Comparison of ENCODE assay signal across 9 cellular contexts in genomic region chr17:8152981-8153549, GRCh38. TPM values are rescaled to one million over a fixed set of nuclear protein-coding genes. Genes with fewer than 3 reads are reported as not detected.
DNase-seq lines count a peak whose midpoint lies in the region; ATAC-seq, FAIRE-seq and TF ChIP-seq lines count a peak whose summit lies in the region.
"Had no signal": no experiment of that assay in that cellular context is flagged by ENCODE, and none has a peak within 500 bp of the region (broad histone marks: within the 10 kb centered on the region; RNA-seq: fewer than 3 reads in every experiment).

No MANE protein-coding gene starts in this region.

- no peak for TF ChIP-seq RAD21 in HepG2 (CRISPR knock-in tag; IDR thresholded peaks at IDR 0.05)

- H3K27ac ChIP-seq in ascending aorta (peak overlapping the region; percentile 99), HepG2 (ENCODE audit: extremely low read length, insufficient read depth, low read length) (peak overlapping the region; percentile 91), thyroid gland (peak overlapping the region; percentile 93 to 100 (median 98))

- H3K4me1 ChIP-seq in ascending aorta (peaks cover 15 to 53% of the 10 kb centered on the region in 2 donors), HepG2 (ENCODE audit: insufficient read depth, low read length) (peaks cover 50% of the 10 kb centered on the region), thyroid gland (peaks cover 37 to 44% of the 10 kb centered on the region in 2 donors)

- H3K4me3 ChIP-seq in ascending aorta (peak overlapping the region; percentile 80 to 90), HepG2 (replicated peaks in 1 of 3; ENCODE audit: insufficient read depth in 1 of 3, low read depth in 2 of 3, low read length in 3 of 3) (no peak overlapping the region), thyroid gland (replicated peaks in 1 of 3) (peak overlapping the region in 1 of 3 donors; percentile 81)

- H3K4me2 ChIP-seq in HepG2 (ENCODE audit: low read depth, low read length), result peak overlapping the region; percentile 97

- no peak for DNase-seq in activated CD8-positive, alpha-beta T cell treated with anti-CD3 and anti-CD28 coated beads, Interleukin-2, amount 10 ng/mL, durations not matched to agents 7 days and 5 days
- DNase-seq in activated CD8-positive, alpha-beta T cell treated with anti-CD3 and anti-CD28 coated beads for 36 hours, result no peak
- DNase-seq in ascending aorta (ENCODE audit: low spot score in 2 of 2), result peak in 1 of 2 donors; percentile 68
- DNase-seq in HepG2 (ENCODE audit: low spot score), result no peak
- no peak for DNase-seq in thyroid gland
- no peak for DNase-seq in 8988T

- ATAC-seq in activated CD8-positive, alpha-beta T cell treated with anti-CD3 and anti-CD28 coated beads, Interleukin-2, amount 10 ng/mL, durations not matched to agents 7 days and 5 days, result no peak
- ATAC-seq in activated CD8-positive, alpha-beta T cell treated with anti-CD3 and anti-CD28 coated beads for 36 hours, result no peak
- ATAC-seq in HepG2 (peak; percentile 6), HG03097 (IDR thresholded peaks at IDR 0.05; ENCODE audit: low FRiP score, unreplicated experiment) (no peak), GM18868 (IDR thresholded peaks at IDR 0.05; ENCODE audit: unreplicated experiment) (no peak)

- H3K36me3 ChIP-seq in ascending aorta (peaks cover 37 to 42% of the 10 kb centered on the region in 2 donors), HepG2 (replicated peaks in 1 of 2; ENCODE audit: control insufficient read depth in 1 of 2, insufficient read depth in 2 of 2, low read length in 2 of 2) (peaks cover 2 to 14% of the 10 kb centered on the region in 2 experiments; a peak in 3 of 5 replicates), thyroid gland (peaks cover 28 to 32% of the 10 kb centered on the region in 2 donors)

- peaks cover 4% of the 10 kb centered on the region for H3K79me2 ChIP-seq in HepG2 (ENCODE audit: insufficient read depth, low read length)

- peak overlapping the region; percentile 26; the same call in 1 of the 2 replicates for H3K9ac ChIP-seq in HepG2 (ENCODE audit: insufficient read depth, low read depth, low read length)

- 62% methylated on average over 9 of the region's 9 CpGs for WGBS in HepG2 (ENCODE audit: low lambda C conversion rate)
- WGBS in thyroid gland, 2 donors, result 68 to 77% methylated on average over 9 of the region's 9 CpGs

- no TSS peak for BruUV-seq in HepG2 (replicated peaks; lab: Mats Ljungman, UMichigan)

- TF ChIP-seq POLR2A in HepG2 (IDR thresholded peaks at IDR 0.05; ENCODE audit: insufficient read depth in 1 of 2, low read depth in 2 of 2, low read length in 2 of 2) (no peak; a peak in 1 of 4 replicates), thyroid gland (IDR thresholded peaks at IDR 0.05) (no peak)

- H3K4me3 Mint-ChIP-seq in activated CD8-positive, alpha-beta T cell treated with anti-CD3 and anti-CD28 coated beads, Interleukin-2, amount 10 ng/mL, durations not matched to agents 7 days and 5 days, result peak overlapping the region; percentile 61
- H3K4me3 Mint-ChIP-seq in activated CD8-positive, alpha-beta T cell treated with anti-CD3 and anti-CD28 coated beads for 36 hours, result no peak overlapping the region
- H3K4me3 Mint-ChIP-seq: HFFc6 had no signal

- intact Hi-C loops in activated CD8-positive, alpha-beta T cell treated with anti-CD3 and anti-CD28 coated beads for 36 hours (cut with micrococcal nuclease), result loop anchor here (2.0 kb wide), 1 partner anchor 28 kb away; the partner anchor contains the start of gene HES7
- intact Hi-C loops in ascending aorta (cut with DNase I), result no loop called here
- intact Hi-C loops in HepG2 (cut with micrococcal nuclease; ENCODE audit: unreplicated experiment), result loop anchor here (1.0 kb wide), 1 partner anchor 14 kb away; no protein-coding TSS in a partner anchor
- intact Hi-C loops in thyroid gland (cut with DNase I), result no loop called here

- no peak for FAIRE-seq in HepG2 (lab: Jason Lieb, UNC)

- no peaks in the 10 kb centered on the region for H4K20me1 ChIP-seq in HepG2 (ENCODE audit: insufficient read depth, low read length)

- TF ChIP-seq CTCF in activated CD8-positive, alpha-beta T cell treated with anti-CD3 and anti-CD28 coated beads for 36 hours (IDR thresholded peaks at IDR 0.05), result no peak
- TF ChIP-seq CTCF in ascending aorta (IDR thresholded peaks at IDR 0.05), result no peak
- no peak for TF ChIP-seq CTCF in HepG2 (CRISPR knock-in tag; IDR thresholded peaks at IDR 0.05)
- no peak for TF ChIP-seq CTCF in thyroid gland (IDR thresholded peaks at IDR 0.05)

- POLR2A ChIA-PET in activated CD8-positive, alpha-beta T cell treated with anti-CD3 and anti-CD28 coated beads, Interleukin-2, amount 10 ng/mL, durations not matched to agents 7 days and 5 days (lab: Charles Lee), result interaction anchor here (1.2 to 8.1 kb wide), 4 partner anchors 11 to 95 kb away, joined by 3 to 164 read pairs (median 10); partner anchors contain the start of genes CTC1 and VAMP2
- POLR2A ChIA-PET in activated CD8-positive, alpha-beta T cell treated with anti-CD3 and anti-CD28 coated beads for 36 hours (lab: Charles Lee), result interaction anchor here (1.0 to 22.8 kb wide), 9 partner anchors 9 to 97 kb away, joined by 3 to 476 read pairs (median 9); partner anchors contain the start of genes HES7, PFAS and VAMP2
- POLR2A ChIA-PET in HepG2 (lab: Yijun Ruan, JAX), result interaction anchor here (0.8 to 2.6 kb wide), 12 partner anchors 11 to 466 kb away, joined by 3 to 42 read pairs (median 6); partner anchors contain the start of genes AURKB, CTC1, TMEM107 and TP53

- H3K27me3 ChIP-seq in ascending aorta, result no peaks in the 10 kb centered on the region
- no peaks in the 10 kb centered on the region for H3K27me3 ChIP-seq in HepG2 (ENCODE audit: control insufficient read depth in 1 of 2, insufficient read depth in 2 of 2, low read length in 2 of 2)
- no peaks in the 10 kb centered on the region for H3K27me3 ChIP-seq in thyroid gland

- H2AFZ ChIP-seq in HepG2 (ENCODE audit: low read length), result no peak overlapping the region

- in situ Hi-C loops in HepG2 (cut with HindIII; ENCODE audit: extremely low pct_ligation_motif_present, low pct_unique_long_range_greater_than_20kb), result no loop called here

- no peaks in the 10 kb centered on the region for H3K9me3 Mint-ChIP-seq in activated CD8-positive, alpha-beta T cell treated with anti-CD3 and anti-CD28 coated beads, Interleukin-2, amount 10 ng/mL, durations not matched to agents 7 days and 5 days (ENCODE audit: insufficient read depth)
- no peaks in the 10 kb centered on the region for H3K9me3 Mint-ChIP-seq in activated CD8-positive, alpha-beta T cell treated with anti-CD3 and anti-CD28 coated beads for 36 hours
- H3K9me3 Mint-ChIP-seq: HFFc6 had no signal

- CTCF ChIA-PET in activated CD8-positive, alpha-beta T cell treated with anti-CD3 and anti-CD28 coated beads, Interleukin-2, amount 10 ng/mL, durations not matched to agents 7 days and 5 days (lab: Charles Lee), result interaction anchor here (1.1 to 14.0 kb wide), 2 partner anchors 15 to 33 kb away, joined by 3 to 165 read pairs; no protein-coding TSS in a partner anchor
- CTCF ChIA-PET in activated CD8-positive, alpha-beta T cell treated with anti-CD3 and anti-CD28 coated beads for 36 hours (lab: Charles Lee), result interaction anchor here (4.5 to 5.2 kb wide), 2 partner anchors 14 to 34 kb away, joined by 14 to 27 read pairs; partner anchors contain the start of gene ALOXE3
- CTCF ChIA-PET in HepG2 (lab: Yijun Ruan, JAX; ENCODE audit: low intra/inter-chr PET ratio, low total read pairs), result no interaction called here

- H3K36me3 Mint-ChIP-seq in activated CD8-positive, alpha-beta T cell treated with anti-CD3 and anti-CD28 coated beads, Interleukin-2, amount 10 ng/mL, durations not matched to agents 7 days and 5 days (ENCODE audit: low read depth), result peaks cover 14% of the 10 kb centered on the region
- peaks cover 27% of the 10 kb centered on the region for H3K36me3 Mint-ChIP-seq in activated CD8-positive, alpha-beta T cell treated with anti-CD3 and anti-CD28 coated beads for 36 hours (ENCODE audit: low read depth)

- peak overlapping the region; percentile 91 for H3K27ac Mint-ChIP-seq in activated CD8-positive, alpha-beta T cell treated with anti-CD3 and anti-CD28 coated beads, Interleukin-2, amount 10 ng/mL, durations not matched to agents 7 days and 5 days
- H3K27ac Mint-ChIP-seq in activated CD8-positive, alpha-beta T cell treated with anti-CD3 and anti-CD28 coated beads for 36 hours, result no peak overlapping the region
- H3K27ac Mint-ChIP-seq: HFFc6 had no signal

- no peak for TF ChIP-seq EP300 in HepG2 (IDR thresholded peaks at IDR 0.05; ENCODE audit: low read depth in 2 of 2, low read length in 2 of 2)
- no peak for TF ChIP-seq EP300 in HepG2 (CRISPR knock-in tag; IDR thresholded peaks at IDR 0.05; ENCODE audit: borderline replicate concordance)

- H3K9me3 ChIP-seq in ascending aorta (no peaks in the 10 kb centered on the region), HepG2 (ENCODE audit: low read length) (no peaks in the 10 kb centered on the region), thyroid gland (no peaks in the 10 kb centered on the region)

- peaks cover 15% of the 10 kb centered on the region for H3K4me1 Mint-ChIP-seq in activated CD8-positive, alpha-beta T cell treated with anti-CD3 and anti-CD28 coated beads, Interleukin-2, amount 10 ng/mL, durations not matched to agents 7 days and 5 days (ENCODE audit: low read depth)
- H3K4me1 Mint-ChIP-seq in activated CD8-positive, alpha-beta T cell treated with anti-CD3 and anti-CD28 coated beads for 36 hours (ENCODE audit: low read depth), result peaks cover 38% of the 10 kb centered on the region

- H3K27me3 Mint-ChIP-seq in activated CD8-positive, alpha-beta T cell treated with anti-CD3 and anti-CD28 coated beads, Interleukin-2, amount 10 ng/mL, durations not matched to agents 7 days and 5 days (ENCODE audit: low read depth), result no peaks in the 10 kb centered on the region
- H3K27me3 Mint-ChIP-seq in activated CD8-positive, alpha-beta T cell treated with anti-CD3 and anti-CD28 coated beads for 36 hours, result no peaks in the 10 kb centered on the region

RNA-seq across cellular contexts. Expression of gene PER1, which starts 0.9 kb away (rescaled TPM):
- total RNA-seq in activated CD8-positive, alpha-beta T cell treated with anti-CD3 and anti-CD28 coated beads, Interleukin-2, amount 10 ng/mL, durations not matched to agents 7 days and 5 days, result 10 to 100 TPM; 35.0 to 38.1 TPM
- total RNA-seq in activated CD8-positive, alpha-beta T cell treated with anti-CD3 and anti-CD28 coated beads for 36 hours, result 100 to 1,000 TPM; 123 to 129 TPM
- total RNA-seq in ascending aorta (178 TPM), HepG2 (2016; rRNA removed; fragmentation: Illumina TruSeq; extraction: Trizol) (2.6 and 5.5 TPM in 2 replicates), thyroid gland (100 to 1,000 TPM in 3 of 4 donors, 10 to 100 TPM in 1; 85.2 to 148 (median 137) TPM)
- 1.8 and 2.9 TPM in 2 replicates for total RNA-seq in HepG2 (2016; cell fraction: cytosol; rRNA removed; fragmentation: Illumina TruSeq; extraction: Trizol; ENCODE audit: low read depth)
- total RNA-seq in HepG2 (2016; cell fraction: insoluble cytoplasmic fraction; rRNA removed; fragmentation: Illumina TruSeq; extraction: Trizol), result 3.2 and 5.8 TPM in 2 replicates
- 1.4 and 1.9 TPM in 2 replicates for total RNA-seq in HepG2 (2016; cell fraction: membrane; rRNA removed; fragmentation: Illumina TruSeq; extraction: Trizol)
- total RNA-seq in HepG2 (2016; cell fraction: nucleus; rRNA removed; fragmentation: Illumina TruSeq; extraction: Trizol), result 4.1 and 4.3 TPM in 2 replicates
- polyA plus RNA-seq in HepG2 (2011; rRNA removed), result 3.6 and 5.2 TPM in 2 replicates
- polyA plus RNA-seq in HepG2 (2011; cell fraction: cytosol; rRNA removed), result 1.3 and 1.4 TPM in 2 replicates
- 32.0 and 32.6 TPM in 2 replicates for polyA plus RNA-seq in HepG2 (2011; cell fraction: nucleus; rRNA removed)
- polyA plus RNA-seq in HepG2 (2012), result 7.8 and 11.4 TPM in 2 replicates
- 0.38 and 0.70 TPM in 2 replicates for polyA plus RNA-seq in HepG2 (2016; cell fraction: cytosol; fragmentation: Illumina TruSeq; extraction: Trizol; ENCODE audit: low read depth)
- 2.2 and 3.6 TPM in 2 replicates for polyA plus RNA-seq in HepG2 (2016; cell fraction: insoluble cytoplasmic fraction; fragmentation: Illumina TruSeq; extraction: Trizol; ENCODE audit: low read depth)
- 0.49 and 0.90 TPM in 2 replicates for polyA plus RNA-seq in HepG2 (2016; cell fraction: membrane; fragmentation: Illumina TruSeq; extraction: Trizol; ENCODE audit: low read depth)
- 13.1 and 17.6 TPM in 2 replicates for polyA plus RNA-seq in HepG2 (2016; cell fraction: nucleus; fragmentation: Illumina TruSeq; extraction: Trizol; ENCODE audit: insufficient read depth, low read depth)
- 11.1 and 12.7 TPM in 2 replicates for polyA minus RNA-seq in HepG2 (2011; rRNA and poly(A)+ RNA removed; ENCODE audit: low replicate concordance)
- 3.8 and 6.2 TPM in 2 replicates for polyA minus RNA-seq in HepG2 (2011; cell fraction: cytosol; rRNA and poly(A)+ RNA removed)
- 10.4 and 10.7 TPM in 2 replicates for polyA minus RNA-seq in HepG2 (2011; cell fraction: nucleus; rRNA and poly(A)+ RNA removed)

RNA-seq across cellular contexts. Expression of gene VAMP2, which starts 9.7 kb away (rescaled TPM):
- 10 to 100 TPM; 56.3 to 56.7 TPM for total RNA-seq in activated CD8-positive, alpha-beta T cell treated with anti-CD3 and anti-CD28 coated beads, Interleukin-2, amount 10 ng/mL, durations not matched to agents 7 days and 5 days
- 10 to 100 TPM; 30.0 to 33.7 TPM for total RNA-seq in activated CD8-positive, alpha-beta T cell treated with anti-CD3 and anti-CD28 coated beads for 36 hours
- total RNA-seq in ascending aorta, result 28.3 TPM
- total RNA-seq in HepG2 (2016; rRNA removed; fragmentation: Illumina TruSeq; extraction: Trizol), result 2.0 and 3.9 TPM in 2 replicates
- total RNA-seq in HepG2 (2016; cell fraction: cytosol; rRNA removed; fragmentation: Illumina TruSeq; extraction: Trizol; ENCODE audit: low read depth), result 4.1 and 5.2 TPM in 2 replicates
- 1.9 and 3.4 TPM in 2 replicates for total RNA-seq in HepG2 (2016; cell fraction: insoluble cytoplasmic fraction; rRNA removed; fragmentation: Illumina TruSeq; extraction: Trizol)
- 3.2 and 3.4 TPM in 2 replicates for total RNA-seq in HepG2 (2016; cell fraction: membrane; rRNA removed; fragmentation: Illumina TruSeq; extraction: Trizol)
- 6.5 and 7.1 TPM in 2 replicates for total RNA-seq in HepG2 (2016; cell fraction: nucleus; rRNA removed; fragmentation: Illumina TruSeq; extraction: Trizol)
- 17.2 and 19.6 TPM in 2 replicates for polyA plus RNA-seq in HepG2 (2011; rRNA removed)
- polyA plus RNA-seq in HepG2 (2011; cell fraction: cytosol; rRNA removed), result 10.1 and 13.2 TPM in 2 replicates
- 40.7 and 63.7 TPM in 2 replicates for polyA plus RNA-seq in HepG2 (2011; cell fraction: nucleus; rRNA removed)
- 29.0 and 34.1 TPM in 2 replicates for polyA plus RNA-seq in HepG2 (2012)
- 2.0 and 2.2 TPM in 2 replicates for polyA plus RNA-seq in HepG2 (2016; cell fraction: cytosol; fragmentation: Illumina TruSeq; extraction: Trizol; ENCODE audit: low read depth)
- polyA plus RNA-seq in HepG2 (2016; cell fraction: insoluble cytoplasmic fraction; fragmentation: Illumina TruSeq; extraction: Trizol; ENCODE audit: low read depth), result 7.1 and 8.5 TPM in 2 replicates
- 4.9 and 5.5 TPM in 2 replicates for polyA plus RNA-seq in HepG2 (2016; cell fraction: membrane; fragmentation: Illumina TruSeq; extraction: Trizol; ENCODE audit: low read depth)
- 35.4 and 36.0 TPM in 2 replicates for polyA plus RNA-seq in HepG2 (2016; cell fraction: nucleus; fragmentation: Illumina TruSeq; extraction: Trizol; ENCODE audit: insufficient read depth, low read depth)
- polyA minus RNA-seq in HepG2 (2011; rRNA and poly(A)+ RNA removed; ENCODE audit: low replicate concordance), result 6.8 and 7.6 TPM in 2 replicates
- 3.4 and 6.6 TPM in 2 replicates for polyA minus RNA-seq in HepG2 (2011; cell fraction: cytosol; rRNA and poly(A)+ RNA removed)
- polyA minus RNA-seq in HepG2 (2011; cell fraction: nucleus; rRNA and poly(A)+ RNA removed), result 10.8 and 14.9 TPM in 2 replicates
- 10 to 100 TPM; 30.6 to 35.2 (median 33.4) TPM for total RNA-seq in thyroid gland

RNA-seq across cellular contexts. Expression of gene TMEM107, which starts 23.1 kb away (rescaled TPM):
- total RNA-seq in activated CD8-positive, alpha-beta T cell treated with anti-CD3 and anti-CD28 coated beads, Interleukin-2, amount 10 ng/mL, durations not matched to agents 7 days and 5 days, result 10 to 100 TPM; 39.6 to 44.1 TPM
- total RNA-seq in activated CD8-positive, alpha-beta T cell treated with anti-CD3 and anti-CD28 coated beads for 36 hours, result 10 to 100 TPM; 33.4 to 35.9 TPM
- total RNA-seq in ascending aorta, result 1.6 TPM
- 3.8 and 15.3 TPM in 2 replicates for total RNA-seq in HepG2 (2016; rRNA removed; fragmentation: Illumina TruSeq; extraction: Trizol)
- total RNA-seq in HepG2 (2016; cell fraction: cytosol; rRNA removed; fragmentation: Illumina TruSeq; extraction: Trizol; ENCODE audit: low read depth), result 138 and 159 TPM in 2 replicates
- 4.0 and 13.1 TPM in 2 replicates for total RNA-seq in HepG2 (2016; cell fraction: insoluble cytoplasmic fraction; rRNA removed; fragmentation: Illumina TruSeq; extraction: Trizol)
- total RNA-seq in HepG2 (2016; cell fraction: membrane; rRNA removed; fragmentation: Illumina TruSeq; extraction: Trizol), result 25.0 and 29.6 TPM in 2 replicates
- 18.7 and 21.8 TPM in 2 replicates for total RNA-seq in HepG2 (2016; cell fraction: nucleus; rRNA removed; fragmentation: Illumina TruSeq; extraction: Trizol)
- 4.5 and 7.2 TPM in 2 replicates for polyA plus RNA-seq in HepG2 (2011; rRNA removed)
- 5.0 and 5.5 TPM in 2 replicates for polyA plus RNA-seq in HepG2 (2011; cell fraction: cytosol; rRNA removed)
- 3.9 and 4.3 TPM in 2 replicates for polyA plus RNA-seq in HepG2 (2011; cell fraction: nucleus; rRNA removed)
- 2.6 and 3.6 TPM in 2 replicates for polyA plus RNA-seq in HepG2 (2012)
- 2.4 and 3.4 TPM in 2 replicates for polyA plus RNA-seq in HepG2 (2016; cell fraction: cytosol; fragmentation: Illumina TruSeq; extraction: Trizol; ENCODE audit: low read depth)
- 3.4 and 3.5 TPM in 2 replicates for polyA plus RNA-seq in HepG2 (2016; cell fraction: insoluble cytoplasmic fraction; fragmentation: Illumina TruSeq; extraction: Trizol; ENCODE audit: low read depth)
- polyA plus RNA-seq in HepG2 (2016; cell fraction: membrane; fragmentation: Illumina TruSeq; extraction: Trizol; ENCODE audit: low read depth), result 2.1 and 3.3 TPM in 2 replicates
- polyA plus RNA-seq in HepG2 (2016; cell fraction: nucleus; fragmentation: Illumina TruSeq; extraction: Trizol; ENCODE audit: insufficient read depth, low read depth), result 4.5 and 4.6 TPM in 2 replicates
- polyA minus RNA-seq in HepG2 (2011; rRNA and poly(A)+ RNA removed; ENCODE audit: low replicate concordance), result 121 and 165 TPM in 2 replicates
- 34.2 and 36.5 TPM in 2 replicates for polyA minus RNA-seq in HepG2 (2011; cell fraction: cytosol; rRNA and poly(A)+ RNA removed)
- polyA minus RNA-seq in HepG2 (2011; cell fraction: nucleus; rRNA and poly(A)+ RNA removed), result 79.1 and 96.4 TPM in 2 replicates
- total RNA-seq in thyroid gland, result 10 to 100 TPM; 19.7 to 34.7 (median 32.2) TPM

RNA-seq across cellular contexts. Expression of gene HES7, which starts 29.2 kb away (rescaled TPM):
- total RNA-seq in activated CD8-positive, alpha-beta T cell treated with anti-CD3 and anti-CD28 coated beads, Interleukin-2, amount 10 ng/mL, durations not matched to agents 7 days and 5 days, result under 1 TPM in 1 of 2 experiments, not detected in 1; 0.29 TPM
- 1 to 10 TPM; 4.0 to 4.9 TPM for total RNA-seq in activated CD8-positive, alpha-beta T cell treated with anti-CD3 and anti-CD28 coated beads for 36 hours
- total RNA-seq in ascending aorta, result not detected
- not detected in 2 replicates for total RNA-seq in HepG2 (2016; rRNA removed; fragmentation: Illumina TruSeq; extraction: Trizol)
- total RNA-seq in HepG2 (2016; cell fraction: cytosol; rRNA removed; fragmentation: Illumina TruSeq; extraction: Trizol; ENCODE audit: low read depth), result not detected in 2 replicates
- not detected in 2 replicates for total RNA-seq in HepG2 (2016; cell fraction: insoluble cytoplasmic fraction; rRNA removed; fragmentation: Illumina TruSeq; extraction: Trizol)
- not detected in 2 replicates for total RNA-seq in HepG2 (2016; cell fraction: membrane; rRNA removed; fragmentation: Illumina TruSeq; extraction: Trizol)
- total RNA-seq in HepG2 (2016; cell fraction: nucleus; rRNA removed; fragmentation: Illumina TruSeq; extraction: Trizol), result not detected in 2 replicates
- not detected in 2 replicates for polyA plus RNA-seq in HepG2 (2011; rRNA removed)
- not detected in 2 replicates for polyA plus RNA-seq in HepG2 (2011; cell fraction: cytosol; rRNA removed)
- 0.42 and 0.50 TPM in 2 replicates for polyA plus RNA-seq in HepG2 (2011; cell fraction: nucleus; rRNA removed)
- polyA plus RNA-seq in HepG2 (2012), result 0.11 TPM in 1 of 2 replicates, not detected in the other
- not detected in 2 replicates for polyA plus RNA-seq in HepG2 (2016; cell fraction: cytosol; fragmentation: Illumina TruSeq; extraction: Trizol; ENCODE audit: low read depth)
- not detected in 2 replicates for polyA plus RNA-seq in HepG2 (2016; cell fraction: insoluble cytoplasmic fraction; fragmentation: Illumina TruSeq; extraction: Trizol; ENCODE audit: low read depth)
- not detected in 2 replicates for polyA plus RNA-seq in HepG2 (2016; cell fraction: membrane; fragmentation: Illumina TruSeq; extraction: Trizol; ENCODE audit: low read depth)
- polyA plus RNA-seq in HepG2 (2016; cell fraction: nucleus; fragmentation: Illumina TruSeq; extraction: Trizol; ENCODE audit: insufficient read depth, low read depth), result not detected in 2 replicates
- 3.9 TPM in 1 of 2 replicates, not detected in the other for polyA minus RNA-seq in HepG2 (2011; rRNA and poly(A)+ RNA removed; ENCODE audit: low replicate concordance)
- polyA minus RNA-seq in HepG2 (2011; cell fraction: cytosol; rRNA and poly(A)+ RNA removed), result not detected in 2 replicates
- polyA minus RNA-seq in HepG2 (2011; cell fraction: nucleus; rRNA and poly(A)+ RNA removed), result not detected in 2 replicates
- 1 to 10 TPM in 1 of 4 donors, not detected in 3; 1.7 TPM for total RNA-seq in thyroid gland

RNA-seq across cellular contexts. Expression of gene ALOXE3, which starts 34.8 kb away (rescaled TPM):
- total RNA-seq in activated CD8-positive, alpha-beta T cell treated with anti-CD3 and anti-CD28 coated beads, Interleukin-2, amount 10 ng/mL, durations not matched to agents 7 days and 5 days, result not detected
- under 1 TPM in 1 of 2 experiments, not detected in 1; 0.09 TPM for total RNA-seq in activated CD8-positive, alpha-beta T cell treated with anti-CD3 and anti-CD28 coated beads for 36 hours
- total RNA-seq in ascending aorta (not detected), HepG2 (2016; rRNA removed; fragmentation: Illumina TruSeq; extraction: Trizol) (not detected in 2 replicates), thyroid gland (not detected)
- not detected in 2 replicates for total RNA-seq in HepG2 (2016; cell fraction: cytosol; rRNA removed; fragmentation: Illumina TruSeq; extraction: Trizol; ENCODE audit: low read depth)
- total RNA-seq in HepG2 (2016; cell fraction: insoluble cytoplasmic fraction; rRNA removed; fragmentation: Illumina TruSeq; extraction: Trizol), result 0.02 TPM in 1 of 2 replicates, not detected in the other
- total RNA-seq in HepG2 (2016; cell fraction: membrane; rRNA removed; fragmentation: Illumina TruSeq; extraction: Trizol), result not detected in 2 replicates
- not detected in 2 replicates for total RNA-seq in HepG2 (2016; cell fraction: nucleus; rRNA removed; fragmentation: Illumina TruSeq; extraction: Trizol)
- 0.07 TPM in 1 of 2 replicates, not detected in the other for polyA plus RNA-seq in HepG2 (2011; rRNA removed)
- 0.03 TPM in 1 of 2 replicates, not detected in the other for polyA plus RNA-seq in HepG2 (2011; cell fraction: cytosol; rRNA removed)
- 0.14 and 0.18 TPM in 2 replicates for polyA plus RNA-seq in HepG2 (2011; cell fraction: nucleus; rRNA removed)
- 0.08 TPM in 1 of 2 replicates, not detected in the other for polyA plus RNA-seq in HepG2 (2012)
- not detected in 2 replicates for polyA plus RNA-seq in HepG2 (2016; cell fraction: cytosol; fragmentation: Illumina TruSeq; extraction: Trizol; ENCODE audit: low read depth)
- not detected in 2 replicates for polyA plus RNA-seq in HepG2 (2016; cell fraction: insoluble cytoplasmic fraction; fragmentation: Illumina TruSeq; extraction: Trizol; ENCODE audit: low read depth)
- polyA plus RNA-seq in HepG2 (2016; cell fraction: membrane; fragmentation: Illumina TruSeq; extraction: Trizol; ENCODE audit: low read depth), result not detected in 2 replicates
- not detected in 2 replicates for polyA plus RNA-seq in HepG2 (2016; cell fraction: nucleus; fragmentation: Illumina TruSeq; extraction: Trizol; ENCODE audit: insufficient read depth, low read depth)
- 0.63 TPM in 1 of 2 replicates, not detected in the other for polyA minus RNA-seq in HepG2 (2011; rRNA and poly(A)+ RNA removed; ENCODE audit: low replicate concordance)
- not detected in 2 replicates for polyA minus RNA-seq in HepG2 (2011; cell fraction: cytosol; rRNA and poly(A)+ RNA removed)
- not detected in 2 replicates for polyA minus RNA-seq in HepG2 (2011; cell fraction: nucleus; rRNA and poly(A)+ RNA removed)

Comparison
In these comparisons a context has a peak if more than half of its experiments do, and no peak if none do; other contexts are left out.
1. H3K4me3 ChIP-seq: peak in ascending aorta (2 of 2); none in HepG2 (0 of 3).
2. RNA of gene PER1, which starts 0.9 kb away (total RNA-seq): 178 TPM in ascending aorta (single experiment), 85.2 to 148 TPM in thyroid gland, 123 to 129 TPM in activated CD8-positive, alpha-beta T cell treated with anti-CD3 and anti-CD28 coated beads for 36 hours and 35.0 to 38.1 TPM in activated CD8-positive, alpha-beta T cell treated with anti-CD3 and anti-CD28 coated beads, Interleukin-2, amount 10 ng/mL, durations not matched to agents 7 days and 5 days; 1.4 to 5.8 TPM in HepG2; every median in the first group is over 4 times any median in the second.
3. intact Hi-C loops: an anchor here in activated CD8-positive, alpha-beta T cell treated with anti-CD3 and anti-CD28 coated beads for 36 hours (2.0 kb wide) and HepG2 (1.0 kb wide); none called in ascending aorta and thyroid gland.
4. Peak in every context shown above with its lines, with median percentiles within 50 percentile points of each other: H3K27ac ChIP-seq.